Comparison of ENCODE assay signal across 24 cellular contexts in genomic region chr14:53409974-53410373, GRCh38.
DNase-seq lines count a peak whose midpoint lies in the region; ATAC-seq, FAIRE-seq and TF ChIP-seq lines count a peak whose summit lies in the region.
"Had no signal": no experiment of that assay in that cellular context is flagged by ENCODE, and none has a peak within 500 bp of the region (broad histone marks: within the 10 kb centered on the region; RNA-seq: fewer than 3 reads in every experiment).

No MANE protein-coding gene starts in this region.

- no peak overlapping the region for H3K4me3 ChIP-seq in left ventricle myocardium inferior
- H3K4me3 ChIP-seq in astrocyte (ENCODE audit: insufficient read depth, low read depth, low read length), result no peak overlapping the region
- H3K4me3 ChIP-seq in fibroblast of villous mesenchyme (ENCODE audit: low read depth, low read length), result no peak overlapping the region
- H3K4me3 ChIP-seq in smooth muscle cell, result no peak overlapping the region
- H3K4me3 ChIP-seq: upper lobe of right lung had no signal

- H2AFZ ChIP-seq in astrocyte (ENCODE audit: low read depth, low read length) (no peak overlapping the region), smooth muscle cell (ENCODE audit: low read depth) (no peak overlapping the region)

- peak; percentile 78 for FAIRE-seq in astrocyte (lab: Jason Lieb, UNC)
- FAIRE-seq: HepG2 had no signal

- H3K4me2 ChIP-seq in astrocyte (ENCODE audit: low read length) (peak overlapping the region; percentile 60), smooth muscle cell (peak overlapping the region; percentile 11)

- H3K27ac Mint-ChIP-seq in astrocyte (ENCODE audit: unreplicated experiment), result peak overlapping the region; percentile 99
- H3K27ac Mint-ChIP-seq: activated CD4-positive, alpha-beta memory T cell treated with anti-CD3 and anti-CD28 coated beads, Interleukin-2, amount 10 ng/mL, durations not matched to agents 7 days and 5 days; memory B cell; nephron had no signal

- no peaks in the 10 kb centered on the region for H3K36me3 Mint-ChIP-seq in astrocyte (ENCODE audit: low read depth, unreplicated experiment)
- H3K36me3 Mint-ChIP-seq: memory B cell had no signal

- no peaks in the 10 kb centered on the region for H3K27me3 ChIP-seq in left ventricle myocardium inferior (ENCODE audit: low read depth)
- no peaks in the 10 kb centered on the region for H3K27me3 ChIP-seq in astrocyte (ENCODE audit: insufficient read depth, low read length)
- H3K27me3 ChIP-seq in smooth muscle cell (ENCODE audit: low read depth), result no peaks in the 10 kb centered on the region
- H3K27me3 ChIP-seq: upper lobe of right lung had no signal

- WGBS in smooth muscle cell (ENCODE audit: low lambda C conversion rate), result 68% methylated on average over 4 of the region's 4 CpGs

- H3K36me3 ChIP-seq in left ventricle myocardium inferior, result no peaks in the 10 kb centered on the region
- no peaks in the 10 kb centered on the region for H3K36me3 ChIP-seq in astrocyte (ENCODE audit: insufficient read depth, low read length)
- H3K36me3 ChIP-seq in smooth muscle cell (ENCODE audit: low read depth), result no peaks in the 10 kb centered on the region
- H3K36me3 ChIP-seq: upper lobe of right lung had no signal

- H3K4me1 Mint-ChIP-seq in astrocyte (ENCODE audit: low read depth, unreplicated experiment), result peaks cover 36% of the 10 kb centered on the region
- H3K4me1 Mint-ChIP-seq: activated CD4-positive, alpha-beta memory T cell treated with anti-CD3 and anti-CD28 coated beads, Interleukin-2, amount 10 ng/mL, durations not matched to agents 7 days and 5 days; central memory CD8-positive, alpha-beta T cell; memory B cell had no signal

- no peaks in the 10 kb centered on the region for H3K9me3 ChIP-seq in left ventricle myocardium inferior (replicated peaks)
- H3K9me3 ChIP-seq in astrocyte (ENCODE audit: insufficient read depth, low read depth, low read length), result no peaks in the 10 kb centered on the region
- no peaks in the 10 kb centered on the region for H3K9me3 ChIP-seq in smooth muscle cell (replicated peaks; ENCODE audit: low read depth)
- H3K9me3 ChIP-seq: upper lobe of right lung had no signal

- no peak for ATAC-seq in HG03175 (IDR thresholded peaks at IDR 0.05; ENCODE audit: unreplicated experiment)
- ATAC-seq in GM18858 (IDR thresholded peaks at IDR 0.05; ENCODE audit: unreplicated experiment), result no peak
- ATAC-seq: HepG2, upper lobe of right lung had no signal

- intact Hi-C loops in left ventricle myocardium inferior (cut with micrococcal nuclease), result no loop called here
- intact Hi-C loops in cardiac septum (cut with DNase I), result no loop called here

- H3K9me3 Mint-ChIP-seq in astrocyte (ENCODE audit: unreplicated experiment), result no peaks in the 10 kb centered on the region
- H3K9me3 Mint-ChIP-seq: activated CD4-positive, alpha-beta memory T cell treated with anti-CD3 and anti-CD28 coated beads, Interleukin-2, amount 10 ng/mL, durations not matched to agents 7 days and 5 days; central memory CD8-positive, alpha-beta T cell; memory B cell; nephron had no signal

- peaks cover 21% of the 10 kb centered on the region for H3K4me1 ChIP-seq in left ventricle myocardium inferior
- peaks cover 14% of the 10 kb centered on the region for H3K4me1 ChIP-seq in astrocyte (ENCODE audit: insufficient read depth, low read length)
- no peaks in the 10 kb centered on the region for H3K4me1 ChIP-seq in smooth muscle cell (ENCODE audit: low read depth)
- H3K4me1 ChIP-seq: upper lobe of right lung had no signal

- no peaks in the 10 kb centered on the region for H3K79me2 ChIP-seq in astrocyte (ENCODE audit: insufficient read depth, low read length)
- H3K79me2 ChIP-seq in smooth muscle cell (ENCODE audit: low read depth), result no peaks in the 10 kb centered on the region

- no peaks in the 10 kb centered on the region for H3K27me3 Mint-ChIP-seq in astrocyte (ENCODE audit: low read depth, unreplicated experiment)
- H3K27me3 Mint-ChIP-seq: activated CD4-positive, alpha-beta memory T cell treated with anti-CD3 and anti-CD28 coated beads, Interleukin-2, amount 10 ng/mL, durations not matched to agents 7 days and 5 days; central memory CD8-positive, alpha-beta T cell; memory B cell had no signal

- TF ChIP-seq CTCF in left ventricle myocardium inferior (IDR thresholded peaks at IDR 0.05; ENCODE audit: borderline replicate concordance), result no peak
- TF ChIP-seq CTCF in astrocyte (IDR thresholded peaks at IDR 0.05; ENCODE audit: insufficient read depth, low read depth, low read length), result no peak
- TF ChIP-seq CTCF in fibroblast of villous mesenchyme (IDR thresholded peaks at IDR 0.05; ENCODE audit: insufficient read depth, low read depth, low read length), result no peak
- TF ChIP-seq CTCF in smooth muscle cell (IDR thresholded peaks at IDR 0.05; ENCODE audit: borderline replicate concordance, insufficient read depth, poor library complexity, severe bottlenecking), result no peak

- H4K20me1 ChIP-seq in astrocyte (ENCODE audit: insufficient read depth, low read length), result no peaks in the 10 kb centered on the region
- H4K20me1 ChIP-seq in smooth muscle cell (ENCODE audit: low read depth), result no peaks in the 10 kb centered on the region

- H3K9ac ChIP-seq in astrocyte (ENCODE audit: low read length), result peak overlapping the region; percentile 27
- H3K9ac ChIP-seq in smooth muscle cell (ENCODE audit: low read depth), result peak overlapping the region; percentile 46

- no peaks in the 10 kb centered on the region for H3F3A ChIP-seq in smooth muscle cell (ENCODE audit: low read depth)

- H3K27ac ChIP-seq in left ventricle myocardium inferior (replicated peaks), result peak overlapping the region; percentile 60
- H3K27ac ChIP-seq in astrocyte (ENCODE audit: low read depth, low read length), result peak overlapping the region; percentile 54
- peak overlapping the region; percentile 71 for H3K27ac ChIP-seq in smooth muscle cell (ENCODE audit: low read depth)
- H3K27ac ChIP-seq: 22Rv1, upper lobe of right lung, VCaP had no signal

- DNase-seq in left ventricle myocardium inferior (no peak), cardiac septum (ENCODE audit: low spot score) (no peak), astrocyte (ENCODE audit: low read depth) (peak; percentile 68), fibroblast of villous mesenchyme (ENCODE audit: low read depth) (peak; percentile 61), smooth muscle cell (lab: John Stamatoyannopoulos, UW; ENCODE audit: unreplicated experiment) (no peak), UCSD-AML1 (lab: John Stamatoyannopoulos, UW; ENCODE audit: unreplicated experiment) (no peak)
- DNase-seq: activated CD4-positive, alpha-beta memory T cell treated with anti-CD3 and anti-CD28 coated beads, Interleukin-2, amount 10 ng/mL, durations not matched to agents 7 days and 5 days; C1 segment of cervical spinal cord; DMS 273 treated with DMSO at 0.1 percent for 48 hours; effector memory CD4-positive, alpha-beta T cell; hypothalamus; NCI-H1436; NCI-H524 treated with DMSO at 0.1 percent for 48 hours; SHP77; T-helper 1 cell; upper lobe of right lung had no signal

- peak overlapping the region; percentile 57 for H3K4me3 Mint-ChIP-seq in astrocyte (ENCODE audit: unreplicated experiment)
- H3K4me3 Mint-ChIP-seq: activated CD4-positive, alpha-beta memory T cell treated with anti-CD3 and anti-CD28 coated beads, Interleukin-2, amount 10 ng/mL, durations not matched to agents 7 days and 5 days; central memory CD8-positive, alpha-beta T cell; memory B cell; nephron had no signal

Comparison
In these comparisons a context has a peak if more than half of its experiments do, and no peak if none do; other contexts are left out.
1. DNase-seq: peak in astrocyte (single experiment) and fibroblast of villous mesenchyme (single experiment); none in left ventricle myocardium inferior (single experiment), cardiac septum (single experiment), smooth muscle cell (single experiment) and UCSD-AML1 (single experiment).
2. Peak in every context shown above with its lines, with median percentiles within 50 percentile points of each other: H3K27ac ChIP-seq.